Comparison of ENCODE assay signal across 14 cellular contexts in genomic region chr12:11830298-11830937, GRCh38.
A peak's percentile ranks its signal among the peaks of the same experiment; 100 is the strongest.
DNase-seq lines count a peak whose midpoint lies in the region; ATAC-seq and TF ChIP-seq lines count a peak whose summit lies in the region.
"Had no signal": no experiment of that assay in that cellular context is flagged by ENCODE, and none has a peak within 500 bp of the region (broad histone marks: within the 10 kb centered on the region; RNA-seq: fewer than 3 reads in every experiment).

No MANE protein-coding gene starts in this region.

- H3K9me3 ChIP-seq in IMR-90 (ENCODE audit: control insufficient read depth, insufficient read depth, low read length) (no peaks in the 10 kb centered on the region), neuronal stem cell (replicated peaks in 1 of 2; ENCODE audit: control insufficient read depth in 2 of 2, insufficient read depth in 1 of 2, low read depth in 1 of 2, low read length in 2 of 2) (no peaks in the 10 kb centered on the region)
- H3K9me3 ChIP-seq: BLaER1 had no signal

- DNase-seq in IMR-90 (no peak), fibroblast of peridontal ligament (ENCODE audit: extremely low read depth) (peak; percentile 28), neuronal stem cell (ENCODE audit: low spot score) (no peak), HuH-7 (ENCODE audit: low spot score) (no peak), NCI-H524 (lab: John Stamatoyannopoulos, UW) (no peak), SW480 (ENCODE audit: low spot score) (no peak), left lobe of liver (ENCODE audit: low spot score) (no peak)
- DNase-seq: GDM1, HFFc6, Kasumi-1, NCI-H226 had no signal

- H2BK120ac ChIP-seq in IMR-90 (ENCODE audit: low read depth, low read length) (no peak overlapping the region), neuronal stem cell (ENCODE audit: low read depth, low read length) (no peak overlapping the region)

- in situ Hi-C loops in IMR-90 (cut with MboI; ENCODE audit: low sequenced_read_pairs): no loop called here

- TF ChIP-seq RAD21 in IMR-90 (IDR thresholded peaks at IDR 0.05; ENCODE audit: low read length): no peak

- TF ChIP-seq POLR2A in IMR-90 (IDR thresholded peaks at IDR 0.05; ENCODE audit: low read depth, low read length): no peak

- H2AK9ac ChIP-seq in IMR-90 (replicated peaks; ENCODE audit: low read depth, low read length, poor library complexity): no peak overlapping the region

- H2BK12ac ChIP-seq in neuronal stem cell (ENCODE audit: low read length): no peak overlapping the region

- dilution Hi-C loops in IMR-90 (cut with HindIII; ENCODE audit: low sequenced_read_pairs, unreplicated experiment): no loop called here

- H3K4me1 ChIP-seq in IMR-90 (ENCODE audit: control insufficient read depth, insufficient read depth, low read length) (peaks cover 16% of the 10 kb centered on the region), neuronal stem cell (ENCODE audit: control insufficient read depth in 2 of 2, insufficient read depth in 1 of 2, low read depth in 1 of 2, low read length in 2 of 2) (peaks cover 24 to 28% of the 10 kb centered on the region in 2 donors)

- POLR2A ChIA-PET in IMR-90 (lab: Charles Lee; ENCODE audit: unreplicated experiment): no interaction called here

- H3K9me1 ChIP-seq in IMR-90 (ENCODE audit: insufficient read depth, low read length): peaks cover 17% of the 10 kb centered on the region

- H2BK20ac ChIP-seq in IMR-90 (ENCODE audit: low read depth, low read length): no peak overlapping the region

- H3K4me3 ChIP-seq in IMR-90 (ENCODE audit: insufficient read depth, low read depth, low read length) (no peak overlapping the region), neuronal stem cell (ENCODE audit: low read length in 2 of 2) (no peak overlapping the region)
- H3K4me3 ChIP-seq: BLaER1 had no signal

- TF ChIP-seq CTCF in IMR-90 (conservative IDR thresholded peaks at IDR 0.05; ENCODE audit: low read depth, low read length): no peak

- H3K36me3 ChIP-seq in IMR-90 (ENCODE audit: control insufficient read depth, insufficient read depth, low read length) (peaks cover 6% of the 10 kb centered on the region), neuronal stem cell (replicated peaks in 1 of 2; ENCODE audit: control insufficient read depth in 2 of 2, insufficient read depth in 2 of 2, low read length in 2 of 2) (no peaks in the 10 kb centered on the region)

- H3K14ac ChIP-seq in IMR-90 (replicated peaks; ENCODE audit: low read depth, low read length) (no peak overlapping the region), neuronal stem cell (ENCODE audit: low read length) (no peak overlapping the region)

- H3K18ac ChIP-seq in IMR-90 (ENCODE audit: low read depth, low read length) (peak overlapping the region; percentile 29; the same call in 1 of the 2 replicates), neuronal stem cell (ENCODE audit: low read length) (peak overlapping the region; percentile 23)

- H4K20me1 ChIP-seq in IMR-90 (ENCODE audit: insufficient read depth, low read length): no peaks in the 10 kb centered on the region

- H3K4ac ChIP-seq in IMR-90 (ENCODE audit: low read depth, low read length) (0 out of 2 replicates have a peak overlapping the region, but pooled peaks have one; percentile 12), neuronal stem cell (ENCODE audit: low read length) (no peak overlapping the region)

- H3K23ac ChIP-seq in IMR-90 (ENCODE audit: low read depth, low read length) (no peak overlapping the region), neuronal stem cell (ENCODE audit: low read depth, low read length, poor library complexity) (no peak overlapping the region)

- BruUV-seq in IMR-90 (replicated peaks; lab: Mats Ljungman, UMichigan): no TSS peak

- H2AFZ ChIP-seq in IMR-90 (replicated peaks; ENCODE audit: low read length, poor library complexity): no peak overlapping the region
- H2AFZ ChIP-seq in neuronal stem cell (ENCODE audit: low read length): no peak overlapping the region

- intact Hi-C loops in IMR-90 (cut with micrococcal nuclease): no loop called here

- H4K91ac ChIP-seq in IMR-90 (ENCODE audit: insufficient read depth, low read depth, low read length): no peak overlapping the region
- no peak overlapping the region for H4K91ac ChIP-seq in neuronal stem cell (ENCODE audit: low read depth, low read length, poor library complexity)

- peak overlapping the region in 1 of 2 experiments; percentile 27; a peak in 1 of 4 replicates for H4K8ac ChIP-seq in IMR-90 (ENCODE audit: low read depth in 2 of 2, low read length in 2 of 2)
- H4K8ac ChIP-seq in neuronal stem cell (ENCODE audit: low read depth, low read length): no peak overlapping the region

- no peaks in the 10 kb centered on the region for H3K27me3 ChIP-seq in IMR-90 (ENCODE audit: control insufficient read depth, insufficient read depth, low read length)
- H3K27me3 ChIP-seq in neuronal stem cell (ENCODE audit: control insufficient read depth in 3 of 3, insufficient read depth in 3 of 3, low read depth in 1 of 3, low read length in 3 of 3): no peaks in the 10 kb centered on the region
- H3K27me3 ChIP-seq: BLaER1 had no signal

- H3K27ac ChIP-seq in IMR-90 (ENCODE audit: insufficient read depth, low read length): no peak overlapping the region
- no peak overlapping the region for H3K27ac ChIP-seq in neuronal stem cell (replicated peaks; ENCODE audit: low read length)
- H3K27ac ChIP-seq: BLaER1 had no signal

- ATAC-seq in GM18502 (IDR thresholded peaks at IDR 0.05; ENCODE audit: poor library complexity, unreplicated experiment): peak; percentile 42
- ATAC-seq in IMR-90 (ENCODE audit: low read depth): no peak
- no peak for ATAC-seq in left lobe of liver
- ATAC-seq: natural killer cell treated with Interleukin-12 subunit alpha and Interleukin-12 subunit beta and Interleukin-15 and Interleukin-18, amount 100 ng/mL, for 72 hours had no signal

- no peak overlapping the region for H3K56ac ChIP-seq in IMR-90 (ENCODE audit: extremely low read depth, insufficient read depth, low read length)

- H3K9ac ChIP-seq in IMR-90 (ENCODE audit: low read depth, low read length) (no peak overlapping the region), neuronal stem cell (ENCODE audit: low read depth, low read length, poor library complexity) (no peak overlapping the region)
- H3K9ac ChIP-seq: BLaER1 had no signal

- no peak overlapping the region; the same call in 1 of the 2 replicates for H2AK5ac ChIP-seq in IMR-90 (ENCODE audit: low read depth, low read length)
- no peak overlapping the region for H2AK5ac ChIP-seq in neuronal stem cell (ENCODE audit: low read depth, low read length)

- CTCF ChIA-PET in IMR-90 (lab: Yijun Ruan, JAX): no interaction called here

- H2BK5ac ChIP-seq in IMR-90 (ENCODE audit: low read depth, low read length, poor library complexity, severe bottlenecking): no peak overlapping the region
- H2BK5ac ChIP-seq in neuronal stem cell (ENCODE audit: low read length): no peak overlapping the region

- 100% methylated on average over 2 of the region's 5 CpGs; no CpG with 5 or more reads in 1 of the 2 experiments for WGBS in IMR-90 (ENCODE audit: extremely low coverage in 2 of 2, insufficient read length in 1 of 2), 2 experiments
- WGBS in neuronal stem cell (ENCODE audit: extremely low coverage in 2 of 2, insufficient read length in 2 of 2, insufficient replicate concordance in 1 of 2), 2 donors: no CpG with 5 or more reads among the region's 5 CpGs

- H2BK15ac ChIP-seq in IMR-90 (ENCODE audit: low read depth, low read length): no peak overlapping the region
- H2BK15ac ChIP-seq in neuronal stem cell (ENCODE audit: low read length): no peak overlapping the region

- H4K5ac ChIP-seq in IMR-90 (ENCODE audit: low read depth, low read length): 0 out of 2 replicates have a peak overlapping the region, but pooled peaks have one; percentile 35

- H3K4me2 ChIP-seq in IMR-90 (ENCODE audit: low read depth, low read length) (no peak overlapping the region), neuronal stem cell (ENCODE audit: insufficient read depth, low read length, poor library complexity, severe bottlenecking) (no peak overlapping the region)
- H3K4me2 ChIP-seq: BLaER1 had no signal

- H3K79me1 ChIP-seq in IMR-90 (ENCODE audit: low read depth in 1 of 2, low read length in 2 of 2): peaks cover 37 to 38% of the 10 kb centered on the region in 2 experiments
- no peaks in the 10 kb centered on the region for H3K79me1 ChIP-seq in neuronal stem cell (ENCODE audit: low read depth, low read length)

TF ChIP-seq in IMR-90, 13 proteins besides CTCF, POLR2A, EP300 and RAD21:
- TF ChIP-seq RFX5 (IDR thresholded peaks at IDR 0.05; ENCODE audit: low read depth, low read length) (no peak), MAZ (IDR thresholded peaks at IDR 0.05; ENCODE audit: borderline replicate concordance, low read depth, low read length) (no peak), NFE2L2 (IDR thresholded peaks at IDR 0.05; ENCODE audit: low read depth, low read length) (no peak), FOS (IDR thresholded peaks at IDR 0.05; ENCODE audit: low read depth, low read length) (no peak)
TF ChIP-seq in IMR-90: peak in this region for 0.
